In the genomic region with DNA sequence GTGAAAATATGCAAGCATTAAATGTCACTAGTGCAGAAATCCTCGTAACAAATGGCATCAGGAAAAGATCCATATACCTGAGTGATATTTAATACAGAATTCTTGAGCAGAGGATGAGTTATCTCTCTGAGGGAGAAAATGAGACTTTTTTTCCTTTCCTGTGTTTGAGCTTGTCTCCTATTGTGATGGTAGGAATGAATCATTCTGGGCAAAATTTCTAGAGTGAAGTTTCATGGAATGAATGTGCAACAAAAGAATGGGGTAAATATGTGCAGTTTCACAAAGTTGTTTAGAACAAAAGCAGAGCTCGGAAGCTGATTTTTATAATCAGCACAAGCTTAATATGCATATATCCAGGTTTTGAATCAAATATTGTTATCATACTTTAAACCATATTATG, we compare ENCODE assay signal across 15 cellular contexts. TPM values are rescaled to one million over a fixed set of nuclear protein-coding genes. Genes with fewer than 3 reads are reported as not detected.
A peak's percentile ranks its signal among the peaks of the same experiment; 100 is the strongest.
DNase-seq lines count a peak whose midpoint lies in the region; ATAC-seq, FAIRE-seq and TF ChIP-seq lines count a peak whose summit lies in the region.
"Had no signal": no experiment of that assay in that cellular context is flagged by ENCODE, and none has a peak within 500 bp of the region (broad histone marks: within the 10 kb centered on the region; RNA-seq: fewer than 3 reads in every experiment).

No MANE protein-coding gene starts in this region.

- H3K23ac ChIP-seq in mesenchymal stem cell (ENCODE audit: low read length in 2 of 2): no peak overlapping the region

- intact Hi-C loops in kidney (cut with DNase I) (no loop called here), aorta (cut with DNase I) (loop anchor here in 1 of 2 donors (5.0 kb wide), 1 partner anchor 63 kb away; no protein-coding TSS in a partner anchor)

- no peak overlapping the region for H4K8ac ChIP-seq in mesenchymal stem cell (ENCODE audit: low read length)

- no peak overlapping the region for H2AFZ ChIP-seq in mesenchymal stem cell (ENCODE audit: low read depth, low read length)

- H3K4me3 ChIP-seq in BLaER1 (peak overlapping the region; percentile 19; the same call in 1 of the 2 replicates), cardiac fibroblast (replicated peaks in 1 of 2; ENCODE audit: low read depth in 2 of 2, low read length in 2 of 2) (no peak overlapping the region), mesenchymal stem cell (ENCODE audit: insufficient read depth in 1 of 2, low read depth in 1 of 2, low read length in 2 of 2) (no peak overlapping the region), kidney (ENCODE audit: low read length in 2 of 2) (no peak overlapping the region), aorta (ENCODE audit: low read length in 2 of 2) (no peak overlapping the region)

- no peak overlapping the region for H3K4ac ChIP-seq in mesenchymal stem cell (ENCODE audit: low read depth in 1 of 2, low read length in 2 of 2)

- no peak for FAIRE-seq in kidney (lab: Jason Lieb, UNC)

- H4K91ac ChIP-seq in mesenchymal stem cell (ENCODE audit: low read length): no peak overlapping the region

- no peak overlapping the region for H2BK12ac ChIP-seq in mesenchymal stem cell (ENCODE audit: low read length in 2 of 2)

- H2BK120ac ChIP-seq in mesenchymal stem cell (ENCODE audit: low read depth, low read length): no peak overlapping the region

- no peak overlapping the region for H2BK15ac ChIP-seq in mesenchymal stem cell (ENCODE audit: low read depth, poor library complexity, severe bottlenecking)

- H3K36me3 ChIP-seq in BLaER1 (peaks cover 68% of the 10 kb centered on the region), mesenchymal stem cell (ENCODE audit: control insufficient read depth in 1 of 2, insufficient read depth in 2 of 2, low read depth in 1 of 2, low read length in 2 of 2) (peaks cover 11 to 45% of the 10 kb centered on the region in 2 experiments), kidney (ENCODE audit: control insufficient read depth in 1 of 2, insufficient read depth in 2 of 2, low read length in 2 of 2) (peaks cover 9 to 13% of the 10 kb centered on the region in 2 donors), aorta (ENCODE audit: control insufficient read depth in 1 of 2, insufficient read depth in 2 of 2, low read length in 1 of 2) (peaks cover 3 to 18% of the 10 kb centered on the region in 2 donors)

- H3K18ac ChIP-seq in mesenchymal stem cell (ENCODE audit: low read depth in 1 of 2, low read length in 2 of 2): no peak overlapping the region

- no peak overlapping the region for H3K14ac ChIP-seq in mesenchymal stem cell (ENCODE audit: low read length in 2 of 2)

- H3K27me3 ChIP-seq in BLaER1 (no peaks in the 10 kb centered on the region), mesenchymal stem cell (ENCODE audit: control insufficient read depth in 1 of 2, insufficient read depth in 1 of 2, low read length in 2 of 2) (no peaks in the 10 kb centered on the region), aorta (ENCODE audit: control insufficient read depth in 1 of 2, insufficient read depth in 2 of 2, low read length in 1 of 2) (no peaks in the 10 kb centered on the region)

- peaks cover 31% of the 10 kb centered on the region for H4K20me1 ChIP-seq in BLaER1

- DNase-seq in M059J (ENCODE audit: low read depth): peak; percentile 11
- DNase-seq in cardiac fibroblast (ENCODE audit: low read depth in 2 of 2): peak; percentile 36 to 79
- DNase-seq in mesenchymal stem cell: no peak
- DNase-seq in NK-92 (lab: John Stamatoyannopoulos, UW; ENCODE audit: unreplicated experiment): no peak
- no peak for DNase-seq in kidney
- no peak for DNase-seq in DMS153 (lab: John Stamatoyannopoulos, UW)
- no peak for DNase-seq in aorta
- DNase-seq: activated CD4-positive, alpha-beta T cell treated with anti-CD3 and anti-CD28 coated beads for 48 hours; CD4-positive, CD25-positive, alpha-beta regulatory T cell; IMR-90; left cardiac atrium; NCI-H446; retina; stimulated activated CD4-positive, alpha-beta T cell treated with anti-CD3 and anti-CD28 coated beads, Interleukin-4, amount 100 ng/mL, for 1 hour had no signal

- H3K9me3 ChIP-seq in BLaER1: no peaks in the 10 kb centered on the region
- no peaks in the 10 kb centered on the region for H3K9me3 ChIP-seq in mesenchymal stem cell (ENCODE audit: control insufficient read depth, low read length)
- H3K9me3 ChIP-seq in kidney (ENCODE audit: control insufficient read depth in 1 of 2, low read length in 2 of 2): no peaks in the 10 kb centered on the region
- no peaks in the 10 kb centered on the region for H3K9me3 ChIP-seq in aorta (ENCODE audit: control insufficient read depth, low read length)

- 100% methylated on average over 1 of the region's 2 CpGs for WGBS in mesenchymal stem cell
- 29% methylated on average over 2 of the region's 2 CpGs for WGBS in aorta, 2 donors

- H3K9ac ChIP-seq in BLaER1: peak overlapping the region; percentile 60; the same call in 1 of the 2 replicates
- peak overlapping the region; percentile 3 for H3K9ac ChIP-seq in mesenchymal stem cell (ENCODE audit: low read length)
- H3K9ac ChIP-seq in kidney (ENCODE audit: low read length in 2 of 2): no peak overlapping the region

- no peak overlapping the region for H2AK5ac ChIP-seq in mesenchymal stem cell (ENCODE audit: low read length, severe bottlenecking)

- no peak for ATAC-seq in aorta (ENCODE audit: low FRiP score)
- ATAC-seq: left cardiac atrium had no signal

- peak overlapping the region; percentile 96 for H3K4me2 ChIP-seq in BLaER1
- no peak overlapping the region for H3K4me2 ChIP-seq in mesenchymal stem cell (ENCODE audit: low read length, poor library complexity, severe bottlenecking)

- no peak for TF ChIP-seq CTCF in cardiac fibroblast (IDR thresholded peaks at IDR 0.05; ENCODE audit: low read depth, low read length)
- TF ChIP-seq CTCF in kidney (IDR thresholded peaks at IDR 0.05; ENCODE audit: borderline replicate concordance, extremely low read depth, insufficient read depth): no peak

- H3K27ac ChIP-seq in BLaER1 (peak overlapping the region; percentile 84), mesenchymal stem cell (ENCODE audit: low read length, poor library complexity, severe bottlenecking) (no peak overlapping the region), kidney (ENCODE audit: low read depth in 2 of 2, low read length in 2 of 2) (no peak overlapping the region), aorta (ENCODE audit: low read depth in 1 of 2, low read length in 2 of 2) (no peak overlapping the region)

- H3K79me1 ChIP-seq in mesenchymal stem cell (replicated peaks; ENCODE audit: low read length, poor library complexity, severe bottlenecking): peaks cover 19% of the 10 kb centered on the region

- H2BK5ac ChIP-seq in mesenchymal stem cell (ENCODE audit: low read depth, low read length, poor library complexity, severe bottlenecking): no peak overlapping the region

- H3K4me1 ChIP-seq in BLaER1: peaks cover 71% of the 10 kb centered on the region
- H3K4me1 ChIP-seq in mesenchymal stem cell (ENCODE audit: control insufficient read depth, insufficient read depth, low read depth, low read length): peaks cover 26% of the 10 kb centered on the region
- peaks cover 30 to 37% of the 10 kb centered on the region in 2 donors for H3K4me1 ChIP-seq in kidney (ENCODE audit: control insufficient read depth in 1 of 2, insufficient read depth in 1 of 2, low read depth in 1 of 2, low read length in 2 of 2)
- H3K4me1 ChIP-seq in aorta (ENCODE audit: control insufficient read depth in 1 of 2, insufficient read depth in 2 of 2, low read length in 2 of 2): peaks cover 4 to 7% of the 10 kb centered on the region in 2 donors

RNA-seq across cellular contexts. Expression of gene CTPS1, which starts 4.6 kb away (rescaled TPM):
- 51.6 and 76.0 TPM in 2 replicates for total RNA-seq in M059J (2014; rRNA removed; shearing (Covaris generic))
- polyA plus RNA-seq in mesenchymal stem cell (2013, experiment 1 of 2): 20.0 TPM
- 19.4 TPM for polyA plus RNA-seq in mesenchymal stem cell (2013, experiment 2 of 2)
- 23.8 TPM for total RNA-seq in kidney
- polyA plus RNA-seq in kidney (ENCODE audit: insufficient read depth, low read depth, low replicate concordance): 8.8 TPM
- total RNA-seq in aorta: 10 to 100 TPM; 29.9 to 60.6 TPM
- polyA plus RNA-seq in aorta: 10 to 100 TPM; 26.7 to 60.2 TPM

RNA-seq across cellular contexts. Expression of gene SLFNL1, which starts 37.5 kb away (rescaled TPM):
- total RNA-seq in M059J (2014; rRNA removed; shearing (Covaris generic)): 0.15 TPM in 1 of 2 replicates, not detected in the other
- 0.04 TPM for polyA plus RNA-seq in mesenchymal stem cell (2013, experiment 1 of 2)
- polyA plus RNA-seq in mesenchymal stem cell (2013, experiment 2 of 2): 0.03 TPM
- total RNA-seq in kidney: 0.50 TPM
- 0.32 TPM for polyA plus RNA-seq in kidney (ENCODE audit: insufficient read depth, low read depth, low replicate concordance)
- 1 to 10 TPM in 1 of 2 donors, under 1 TPM in 1; 0.69 to 1.0 TPM for total RNA-seq in aorta
- under 1 TPM; 0.38 to 0.51 TPM for polyA plus RNA-seq in aorta

Comparison
In these comparisons a context has a peak if more than half of its experiments do, and no peak if none do; other contexts are left out.
1. H3K9ac ChIP-seq: peak in BLaER1 (single experiment) and mesenchymal stem cell (single experiment); none in kidney (0 of 2).
2. DNase-seq: peak in M059J (single experiment) and cardiac fibroblast (2 of 2); none in mesenchymal stem cell (single experiment), NK-92 (single experiment), kidney (single experiment), DMS153 (single experiment) and aorta (0 of 2).